In genomic region chr14:61048640-61049039, GRCh38 we compare ENCODE assay signal across 14 cellular contexts.
DNase-seq lines count a peak whose midpoint lies in the region; ATAC-seq and TF ChIP-seq lines count a peak whose summit lies in the region.
"Had no signal": no experiment of that assay in that cellular context is flagged by ENCODE, and none has a peak within 500 bp of the region (broad histone marks: within the 10 kb centered on the region; RNA-seq: fewer than 3 reads in every experiment).

No MANE protein-coding gene starts in this region.

- ATAC-seq in activated T-helper 17 cell treated with anti-CD3 and anti-CD28 coated beads, Interleukin-2, amount 50 U/mL, for 72 hours (replicated peaks): no peak
- ATAC-seq in omental fat pad (ENCODE audit: low FRiP score) (peak; percentile 62), HG03432 (IDR thresholded peaks at IDR 0.05; ENCODE audit: unreplicated experiment) (no peak)
- ATAC-seq: HCT116 had no signal

- H3K4me1 Mint-ChIP-seq in activated T-helper 17 cell treated with anti-CD3 and anti-CD28 coated beads, Interleukin-2, amount 50 U/mL, for 72 hours: no peaks in the 10 kb centered on the region
- H3K4me1 Mint-ChIP-seq in nephron progenitor cell: peaks cover 8% of the 10 kb centered on the region
- H3K4me1 Mint-ChIP-seq: CD4-positive, alpha-beta memory T cell had no signal

- H3K27me3 Mint-ChIP-seq in activated T-helper 17 cell treated with anti-CD3 and anti-CD28 coated beads, Interleukin-2, amount 50 U/mL, for 72 hours: no peaks in the 10 kb centered on the region
- H3K27me3 Mint-ChIP-seq in nephron progenitor cell (ENCODE audit: low read depth, poor library complexity): no peaks in the 10 kb centered on the region
- H3K27me3 Mint-ChIP-seq: CD4-positive, alpha-beta memory T cell had no signal

- DNase-seq in AG10803 (ENCODE audit: low read depth): peak; percentile 81
- peak; percentile 31 for DNase-seq in GM03348 (ENCODE audit: low spot score)
- DNase-seq in omental fat pad (ENCODE audit: low spot score): no peak
- DNase-seq in NCI-H1694 treated with DMSO at 0.1 percent for 48 hours (lab: John Stamatoyannopoulos, UW): no peak
- no peak for DNase-seq in nephron progenitor cell
- DNase-seq: Calu3; CD4-positive, alpha-beta memory T cell; DMS53; NCI-H1092 treated with DMSO at 0.1 percent for 48 hours; NCI-H2227 treated with DMSO at 0.1 percent for 48 hours; NCI-H524 had no signal

- H3K4me3 Mint-ChIP-seq in activated T-helper 17 cell treated with anti-CD3 and anti-CD28 coated beads, Interleukin-2, amount 50 U/mL, for 72 hours: no peak overlapping the region
- H3K4me3 Mint-ChIP-seq in nephron progenitor cell: no peak overlapping the region
- H3K4me3 Mint-ChIP-seq: CD4-positive, alpha-beta memory T cell had no signal

- peaks cover 2% of the 10 kb centered on the region for H3K9me3 Mint-ChIP-seq in activated T-helper 17 cell treated with anti-CD3 and anti-CD28 coated beads, Interleukin-2, amount 50 U/mL, for 72 hours
- peaks cover 10% of the 10 kb centered on the region for H3K9me3 Mint-ChIP-seq in nephron progenitor cell

- H3K27ac Mint-ChIP-seq in activated T-helper 17 cell treated with anti-CD3 and anti-CD28 coated beads, Interleukin-2, amount 50 U/mL, for 72 hours: peak overlapping the region; percentile 24
- H3K27ac Mint-ChIP-seq in nephron progenitor cell: no peak overlapping the region

- no peak for TF ChIP-seq CTCF in AG10803 (conservative IDR thresholded peaks at IDR 0.05; ENCODE audit: low read length)
- TF ChIP-seq CTCF in omental fat pad (IDR thresholded peaks at IDR 0.05): no peak
- TF ChIP-seq CTCF in nephron progenitor cell (IDR thresholded peaks at IDR 0.05): no peak

- peaks cover 10% of the 10 kb centered on the region for H3K36me3 Mint-ChIP-seq in activated T-helper 17 cell treated with anti-CD3 and anti-CD28 coated beads, Interleukin-2, amount 50 U/mL, for 72 hours (ENCODE audit: low read depth)
- peaks cover 16% of the 10 kb centered on the region for H3K36me3 Mint-ChIP-seq in nephron progenitor cell (ENCODE audit: low read depth)

- no peak overlapping the region for H3K4me3 ChIP-seq in AG10803 (ENCODE audit: low read length)

Comparison
In these comparisons a context has a peak if more than half of its experiments do, and no peak if none do; other contexts are left out.
1. DNase-seq: peak in AG10803 (single experiment) and GM03348 (single experiment); none in omental fat pad (single experiment), NCI-H1694 treated with DMSO at 0.1 percent for 48 hours (single experiment) and nephron progenitor cell (single experiment).